Comparison of ENCODE assay signal across 8 cellular contexts in genomic region chr1:206468571-206468970, GRCh38.
A peak's percentile ranks its signal among the peaks of the same experiment; 100 is the strongest.
DNase-seq lines count a peak whose midpoint lies in the region; ATAC-seq lines count a peak whose summit lies in the region.

No MANE protein-coding gene starts in this region.

- H3K4me1 Mint-ChIP-seq in activated naive CD4-positive, alpha-beta T cell treated with anti-CD3 and anti-CD28 coated beads, Interleukin-2, amount 50 U/mL, for 24 hours, result peaks cover 88% of the 10 kb centered on the region
- H3K4me1 Mint-ChIP-seq in central memory CD8-positive, alpha-beta T cell, result peaks cover 70% of the 10 kb centered on the region
- H3K4me1 Mint-ChIP-seq in stimulated activated memory B cell treated with anti-CD40 and anti-IgM and Interleukin-4, amounts not matched to agents 10 μg/mL and 1 μg/mL and 100 μg/mL, for 72 hours, result peaks cover 73% of the 10 kb centered on the region

- peak overlapping the region; percentile 56 for H3K27ac Mint-ChIP-seq in activated naive CD4-positive, alpha-beta T cell treated with anti-CD3 and anti-CD28 coated beads, Interleukin-2, amount 50 U/mL, for 24 hours
- H3K27ac Mint-ChIP-seq in central memory CD8-positive, alpha-beta T cell (ENCODE audit: low read depth), result no peak overlapping the region
- peak overlapping the region; percentile 93 for H3K27ac Mint-ChIP-seq in stimulated activated memory B cell treated with anti-CD40 and anti-IgM and Interleukin-4, amounts not matched to agents 10 μg/mL and 1 μg/mL and 100 μg/mL, for 72 hours

- peak overlapping the region; percentile 4 for H3K4me3 Mint-ChIP-seq in activated naive CD4-positive, alpha-beta T cell treated with anti-CD3 and anti-CD28 coated beads, Interleukin-2, amount 50 U/mL, for 24 hours
- peak overlapping the region; percentile 31 for H3K4me3 Mint-ChIP-seq in central memory CD8-positive, alpha-beta T cell
- H3K4me3 Mint-ChIP-seq in stimulated activated memory B cell treated with anti-CD40 and anti-IgM and Interleukin-4, amounts not matched to agents 10 μg/mL and 1 μg/mL and 100 μg/mL, for 72 hours, result no peak overlapping the region

- no peak for DNase-seq in activated naive CD4-positive, alpha-beta T cell (lab: John Stamatoyannopoulos, UW)
- DNase-seq in NAMALWA (ENCODE audit: low spot score) (peak; percentile 33), COLO668 (lab: John Stamatoyannopoulos, UW; ENCODE audit: unreplicated experiment) (no peak), CD1c-positive myeloid dendritic cell (ENCODE audit: extremely low spot score) (no peak), NCI-H2029 treated with DMSO at 0.1 percent for 48 hours (lab: John Stamatoyannopoulos, UW) (no peak)
- DNase-seq in central memory CD8-positive, alpha-beta T cell (ENCODE audit: low spot score in 2 of 2), result no peak

- ATAC-seq in central memory CD8-positive, alpha-beta T cell (replicated peaks; ENCODE audit: extremely low read depth, poor library complexity, severe bottlenecking), result no peak
- no peak for ATAC-seq in stimulated activated memory B cell treated with anti-CD40 and anti-IgM and Interleukin-4, amounts not matched to agents 10 μg/mL and 1 μg/mL and 100 μg/mL, for 72 hours

- H3K27me3 Mint-ChIP-seq in activated naive CD4-positive, alpha-beta T cell treated with anti-CD3 and anti-CD28 coated beads, Interleukin-2, amount 50 U/mL, for 24 hours, result no peaks in the 10 kb centered on the region
- no peaks in the 10 kb centered on the region for H3K27me3 Mint-ChIP-seq in central memory CD8-positive, alpha-beta T cell
- H3K27me3 Mint-ChIP-seq in stimulated activated memory B cell treated with anti-CD40 and anti-IgM and Interleukin-4, amounts not matched to agents 10 μg/mL and 1 μg/mL and 100 μg/mL, for 72 hours, result no peaks in the 10 kb centered on the region

- peaks cover 4% of the 10 kb centered on the region for H3K9me3 Mint-ChIP-seq in activated naive CD4-positive, alpha-beta T cell treated with anti-CD3 and anti-CD28 coated beads, Interleukin-2, amount 50 U/mL, for 24 hours
- no peaks in the 10 kb centered on the region for H3K9me3 Mint-ChIP-seq in central memory CD8-positive, alpha-beta T cell
- H3K9me3 Mint-ChIP-seq in stimulated activated memory B cell treated with anti-CD40 and anti-IgM and Interleukin-4, amounts not matched to agents 10 μg/mL and 1 μg/mL and 100 μg/mL, for 72 hours, result no peaks in the 10 kb centered on the region

- peaks cover 2% of the 10 kb centered on the region for H3K36me3 Mint-ChIP-seq in activated naive CD4-positive, alpha-beta T cell treated with anti-CD3 and anti-CD28 coated beads, Interleukin-2, amount 50 U/mL, for 24 hours
- peaks cover 19% of the 10 kb centered on the region for H3K36me3 Mint-ChIP-seq in central memory CD8-positive, alpha-beta T cell (ENCODE audit: insufficient read depth)
- peaks cover 6% of the 10 kb centered on the region for H3K36me3 Mint-ChIP-seq in stimulated activated memory B cell treated with anti-CD40 and anti-IgM and Interleukin-4, amounts not matched to agents 10 μg/mL and 1 μg/mL and 100 μg/mL, for 72 hours
